ENCODE assay signal across 1 cellular context in the genomic region with DNA sequence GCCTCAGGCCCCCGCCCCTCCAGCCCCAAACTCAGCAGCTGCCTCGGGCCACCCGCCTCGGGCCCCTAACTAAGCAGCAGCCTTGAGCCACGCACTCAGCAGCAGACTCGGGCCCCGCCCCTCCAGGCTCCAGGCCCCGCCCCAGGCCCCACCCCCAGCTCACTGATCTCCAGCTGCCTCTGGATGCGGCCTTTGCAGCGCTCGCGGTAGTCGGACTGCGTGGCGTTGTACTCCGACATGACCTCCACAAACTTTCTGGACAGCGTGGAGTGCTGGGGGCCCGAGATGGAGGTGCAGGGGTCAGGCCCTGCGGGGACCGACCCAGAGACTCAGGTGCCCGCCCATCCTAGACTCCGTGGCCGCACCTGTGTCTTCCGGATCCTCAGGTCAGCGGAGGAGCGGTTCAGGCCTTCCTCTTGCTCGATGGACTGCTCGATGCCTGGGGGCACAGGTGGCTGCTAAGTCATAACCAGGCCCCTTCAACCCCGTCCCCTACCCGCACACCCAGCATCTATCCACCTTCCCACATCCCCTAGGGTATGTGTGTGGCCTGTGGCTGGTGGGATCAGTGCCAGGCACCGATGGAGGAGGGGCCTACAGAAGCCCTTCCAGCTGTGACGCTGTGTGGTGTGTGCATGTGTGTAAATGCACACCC.
TF ChIP-seq lines count a peak whose summit lies in the region.

No MANE protein-coding gene starts in this region.

TF ChIP-seq in GM12878, 131 proteins besides CTCF, POLR2A, EP300 and RAD21:
- TF ChIP-seq POLR2AphosphoS2 (IDR thresholded peaks at IDR 0.05; ENCODE audit: low read depth, low read length) (no peak), CREB1 (IDR thresholded peaks at IDR 0.05; ENCODE audit: low read depth) (no peak), CBX3 (IDR thresholded peaks at IDR 0.05; ENCODE audit: borderline replicate concordance, low read depth) (no peak), TARDBP (IDR thresholded peaks at IDR 0.05; ENCODE audit: borderline replicate concordance) (no peak), SMAD5 (IDR thresholded peaks at IDR 0.05; ENCODE audit: low read depth) (no peak), GATAD2B (conservative IDR thresholded peaks at IDR 0.05; ENCODE audit: low read depth) (no peak), STAT3 (IDR thresholded peaks at IDR 0.05; ENCODE audit: low read depth, low read length) (no peak), CHD4 (IDR thresholded peaks at IDR 0.05) (no peak), BHLHE40 (IDR thresholded peaks at IDR 0.05; ENCODE audit: borderline replicate concordance in 1 of 2, low read depth in 2 of 2, low read length in 1 of 2) (no peak), CEBPB (IDR thresholded peaks at IDR 0.05; ENCODE audit: borderline replicate concordance in 1 of 2, low read depth in 2 of 2, low read length in 2 of 2) (no peak), WRNIP1 (IDR thresholded peaks at IDR 0.05; ENCODE audit: borderline replicate concordance, low read depth, low read length) (no peak), CHD2 (IDR thresholded peaks at IDR 0.05; ENCODE audit: borderline replicate concordance, low read depth, low read length) (no peak), RFX5 (IDR thresholded peaks at IDR 0.05; ENCODE audit: low read depth, low read length) (no peak), NRF1 (conservative IDR thresholded peaks at IDR 0.05; ENCODE audit: low read depth, low read length) (no peak), NFIC (IDR thresholded peaks at IDR 0.05; ENCODE audit: low read depth, low read length) (no peak)
- TF ChIP-seq, protein P1, sequence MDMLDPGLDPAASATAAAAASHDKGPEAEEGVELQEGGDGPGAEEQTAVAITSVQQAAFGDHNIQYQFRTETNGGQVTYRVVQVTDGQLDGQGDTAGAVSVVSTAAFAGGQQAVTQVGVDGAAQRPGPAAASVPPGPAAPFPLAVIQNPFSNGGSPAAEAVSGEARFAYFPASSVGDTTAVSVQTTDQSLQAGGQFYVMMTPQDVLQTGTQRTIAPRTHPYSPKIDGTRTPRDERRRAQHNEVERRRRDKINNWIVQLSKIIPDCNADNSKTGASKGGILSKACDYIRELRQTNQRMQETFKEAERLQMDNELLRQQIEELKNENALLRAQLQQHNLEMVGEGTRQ (IDR thresholded peaks at IDR 0.05; ENCODE audit: borderline replicate concordance, low read depth, low read length) = no peak
- TF ChIP-seq, protein P2, sequence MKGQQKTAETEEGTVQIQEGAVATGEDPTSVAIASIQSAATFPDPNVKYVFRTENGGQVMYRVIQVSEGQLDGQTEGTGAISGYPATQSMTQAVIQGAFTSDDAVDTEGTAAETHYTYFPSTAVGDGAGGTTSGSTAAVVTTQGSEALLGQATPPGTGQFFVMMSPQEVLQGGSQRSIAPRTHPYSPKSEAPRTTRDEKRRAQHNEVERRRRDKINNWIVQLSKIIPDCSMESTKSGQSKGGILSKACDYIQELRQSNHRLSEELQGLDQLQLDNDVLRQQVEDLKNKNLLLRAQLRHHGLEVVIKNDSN (IDR thresholded peaks at IDR 0.05; ENCODE audit: borderline replicate concordance, extremely low read length, insufficient read depth, low read depth, low read length) = no peak
- TF ChIP-seq, protein P3, sequence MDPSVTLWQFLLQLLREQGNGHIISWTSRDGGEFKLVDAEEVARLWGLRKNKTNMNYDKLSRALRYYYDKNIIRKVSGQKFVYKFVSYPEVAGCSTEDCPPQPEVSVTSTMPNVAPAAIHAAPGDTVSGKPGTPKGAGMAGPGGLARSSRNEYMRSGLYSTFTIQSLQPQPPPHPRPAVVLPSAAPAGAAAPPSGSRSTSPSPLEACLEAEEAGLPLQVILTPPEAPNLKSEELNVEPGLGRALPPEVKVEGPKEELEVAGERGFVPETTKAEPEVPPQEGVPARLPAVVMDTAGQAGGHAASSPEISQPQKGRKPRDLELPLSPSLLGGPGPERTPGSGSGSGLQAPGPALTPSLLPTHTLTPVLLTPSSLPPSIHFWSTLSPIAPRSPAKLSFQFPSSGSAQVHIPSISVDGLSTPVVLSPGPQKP (IDR thresholded peaks at IDR 0.05; ENCODE audit: low read depth, low read length) = no peak
- TF ChIP-seq, protein P4, sequence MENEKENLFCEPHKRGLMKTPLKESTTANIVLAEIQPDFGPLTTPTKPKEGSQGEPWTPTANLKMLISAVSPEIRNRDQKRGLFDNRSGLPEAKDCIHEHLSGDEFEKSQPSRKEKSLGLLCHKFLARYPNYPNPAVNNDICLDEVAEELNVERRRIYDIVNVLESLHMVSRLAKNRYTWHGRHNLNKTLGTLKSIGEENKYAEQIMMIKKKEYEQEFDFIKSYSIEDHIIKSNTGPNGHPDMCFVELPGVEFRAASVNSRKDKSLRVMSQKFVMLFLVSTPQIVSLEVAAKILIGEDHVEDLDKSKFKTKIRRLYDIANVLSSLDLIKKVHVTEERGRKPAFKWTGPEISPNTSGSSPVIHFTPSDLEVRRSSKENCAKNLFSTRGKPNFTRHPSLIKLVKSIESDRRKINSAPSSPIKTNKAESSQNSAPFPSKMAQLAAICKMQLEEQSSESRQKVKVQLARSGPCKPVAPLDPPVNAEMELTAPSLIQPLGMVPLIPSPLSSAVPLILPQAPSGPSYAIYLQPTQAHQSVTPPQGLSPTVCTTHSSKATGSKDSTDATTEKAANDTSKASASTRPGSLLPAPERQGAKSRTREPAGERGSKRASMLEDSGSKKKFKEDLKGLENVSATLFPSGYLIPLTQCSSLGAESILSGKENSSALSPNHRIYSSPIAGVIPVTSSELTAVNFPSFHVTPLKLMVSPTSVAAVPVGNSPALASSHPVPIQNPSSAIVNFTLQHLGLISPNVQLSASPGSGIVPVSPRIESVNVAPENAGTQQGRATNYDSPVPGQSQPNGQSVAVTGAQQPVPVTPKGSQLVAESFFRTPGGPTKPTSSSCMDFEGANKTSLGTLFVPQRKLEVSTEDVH (IDR thresholded peaks at IDR 0.05; ENCODE audit: low read depth, partially characterized antibody) = no peak
TF ChIP-seq in GM12878: peak in this region for 0.
